Comparison of ENCODE assay signal across 16 cellular contexts in genomic region chrX:20063153-20063552, GRCh38. TPM values are rescaled to one million over a fixed set of nuclear protein-coding genes. Genes with fewer than 3 reads are reported as not detected.
"Had no signal": no experiment of that assay in that cellular context is flagged by ENCODE, and none has a peak within 500 bp of the region (broad histone marks: within the 10 kb centered on the region; RNA-seq: fewer than 3 reads in every experiment).

No MANE protein-coding gene starts in this region.

- DNase-seq: effector CD4-positive, alpha-beta T cell; endodermal cell; foreskin melanocyte; head of caudate nucleus; hippocampal formation; islet precursor cell; left lung; midbrain; spleen; stimulated activated CD4-positive, alpha-beta T cell treated with anti-CD3 and anti-CD28 coated beads, Interleukin-15, amount 100 ng/mL, for 24 hours; stimulated activated CD4-positive, alpha-beta T cell treated with anti-CD3 and anti-CD28 coated beads, Interleukin-4, amount 100 ng/mL, for 24 hours; stimulated activated naive B cell treated with anti-CD40 and anti-IgM and Interleukin-4, amounts not matched to agents 10 μg/mL and 1 μg/mL and 100 μg/mL, for 72 hours; stimulated activated naive CD8-positive, alpha-beta T cell treated with anti-CD3 and anti-CD28 coated beads, Interleukin-15, amount 100 ng/mL, for 72 hours; testis; upper lobe of right lung had no signal

RNA-seq across cellular contexts. Expression of gene MAP7D2, which starts 53.6 kb away (rescaled TPM):
- total RNA-seq: skeletal muscle tissue had no signal
